Comparison of ENCODE assay signal across 1 cellular context in the genomic region with DNA sequence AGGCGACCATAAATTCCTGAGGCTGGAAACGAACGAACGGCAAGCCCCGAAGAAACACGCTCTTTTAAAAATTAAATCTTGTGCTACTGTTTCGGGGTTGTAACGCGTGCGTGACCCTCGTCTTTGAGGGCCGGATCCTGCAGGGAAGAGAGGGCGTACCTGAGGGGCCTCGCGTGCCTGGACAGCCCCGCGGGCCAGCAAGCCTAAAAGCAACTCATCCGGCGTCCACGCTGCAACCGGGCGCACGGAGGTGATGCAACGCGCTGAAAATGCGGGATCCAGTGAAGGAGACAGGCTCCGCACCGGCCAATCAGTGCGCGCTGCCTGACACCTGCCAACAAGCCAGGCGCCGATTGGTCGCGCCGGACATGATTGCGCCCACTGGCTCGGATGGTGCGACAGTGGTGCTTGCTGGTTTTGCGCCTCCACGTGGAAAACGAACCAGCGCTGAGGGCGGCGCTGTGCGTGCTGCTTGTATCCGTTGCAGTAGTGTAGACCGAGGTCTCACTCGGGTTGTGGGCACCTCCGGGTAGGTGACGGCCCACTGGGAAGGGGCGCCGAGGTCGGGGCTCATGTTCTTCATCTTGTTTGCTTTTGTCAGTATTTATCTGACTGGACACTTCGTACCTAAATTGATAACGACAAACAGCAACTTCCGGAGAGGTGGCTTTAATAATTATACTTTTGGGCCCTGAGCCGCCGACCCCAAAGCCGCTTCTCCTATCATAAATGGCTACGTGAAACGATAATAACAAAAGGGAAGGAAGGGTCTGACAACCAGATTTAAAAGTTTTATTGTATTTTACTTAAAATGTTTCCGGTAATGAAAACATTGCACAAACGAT.
TF ChIP-seq lines count a peak whose summit lies in the region.

A gene (minus strand): TSS at position 246 of the 845 bp plus-strand sequence. CDS start 4,278 bp downstream, outside the sequence.

TF ChIP-seq in HEK293, 187 proteins besides CTCF, POLR2A, EP300 and RAD21 (continued from another document and continues in another):
- TF ChIP-seq, protein P1, sequence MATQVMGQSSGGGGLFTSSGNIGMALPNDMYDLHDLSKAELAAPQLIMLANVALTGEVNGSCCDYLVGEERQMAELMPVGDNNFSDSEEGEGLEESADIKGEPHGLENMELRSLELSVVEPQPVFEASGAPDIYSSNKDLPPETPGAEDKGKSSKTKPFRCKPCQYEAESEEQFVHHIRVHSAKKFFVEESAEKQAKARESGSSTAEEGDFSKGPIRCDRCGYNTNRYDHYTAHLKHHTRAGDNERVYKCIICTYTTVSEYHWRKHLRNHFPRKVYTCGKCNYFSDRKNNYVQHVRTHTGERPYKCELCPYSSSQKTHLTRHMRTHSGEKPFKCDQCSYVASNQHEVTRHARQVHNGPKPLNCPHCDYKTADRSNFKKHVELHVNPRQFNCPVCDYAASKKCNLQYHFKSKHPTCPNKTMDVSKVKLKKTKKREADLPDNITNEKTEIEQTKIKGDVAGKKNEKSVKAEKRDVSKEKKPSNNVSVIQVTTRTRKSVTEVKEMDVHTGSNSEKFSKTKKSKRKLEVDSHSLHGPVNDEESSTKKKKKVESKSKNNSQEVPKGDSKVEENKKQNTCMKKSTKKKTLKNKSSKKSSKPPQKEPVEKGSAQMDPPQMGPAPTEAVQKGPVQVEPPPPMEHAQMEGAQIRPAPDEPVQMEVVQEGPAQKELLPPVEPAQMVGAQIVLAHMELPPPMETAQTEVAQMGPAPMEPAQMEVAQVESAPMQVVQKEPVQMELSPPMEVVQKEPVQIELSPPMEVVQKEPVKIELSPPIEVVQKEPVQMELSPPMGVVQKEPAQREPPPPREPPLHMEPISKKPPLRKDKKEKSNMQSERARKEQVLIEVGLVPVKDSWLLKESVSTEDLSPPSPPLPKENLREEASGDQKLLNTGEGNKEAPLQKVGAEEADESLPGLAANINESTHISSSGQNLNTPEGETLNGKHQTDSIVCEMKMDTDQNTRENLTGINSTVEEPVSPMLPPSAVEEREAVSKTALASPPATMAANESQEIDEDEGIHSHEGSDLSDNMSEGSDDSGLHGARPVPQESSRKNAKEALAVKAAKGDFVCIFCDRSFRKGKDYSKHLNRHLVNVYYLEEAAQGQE (tag by site-specific recombination; IDR thresholded peaks at IDR 0.05) = no peak; the same call in 1 of the 2 replicates
- TF ChIP-seq, protein P2, sequence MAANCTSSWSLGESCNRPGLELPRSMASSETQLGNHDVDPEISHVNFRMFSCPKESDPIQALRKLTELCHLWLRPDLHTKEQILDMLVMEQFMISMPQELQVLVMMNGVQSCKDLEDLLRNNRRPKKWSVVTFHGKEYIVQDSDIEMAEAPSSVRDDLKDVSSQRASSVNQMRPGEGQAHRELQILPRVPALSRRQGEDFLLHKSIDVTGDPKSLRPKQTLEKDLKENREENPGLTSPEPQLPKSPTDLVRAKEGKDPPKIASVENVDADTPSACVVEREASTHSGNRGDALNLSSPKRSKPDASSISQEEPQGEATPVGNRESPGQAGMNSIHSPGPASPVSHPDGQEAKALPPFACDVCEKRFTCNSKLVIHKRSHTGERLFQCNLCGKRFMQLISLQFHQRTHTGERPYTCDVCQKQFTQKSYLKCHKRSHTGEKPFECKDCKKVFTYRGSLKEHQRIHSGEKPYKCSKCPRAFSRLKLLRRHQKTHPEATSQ (tag by site-specific recombination; IDR thresholded peaks at IDR 0.05) = no peak
- TF ChIP-seq ZSCAN23 (tag by site-specific recombination; IDR thresholded peaks at IDR 0.05) (no peak), ZNF221 (tag by site-specific recombination; IDR thresholded peaks at IDR 0.05; ENCODE audit: borderline replicate concordance) (no peak), SCRT1 (tag by site-specific recombination; IDR thresholded peaks at IDR 0.05; ENCODE audit: borderline replicate concordance) (no peak), ZSCAN30 (tag by site-specific recombination; IDR thresholded peaks at IDR 0.05) (no peak), ZNF184 (tag by site-specific recombination; IDR thresholded peaks at IDR 0.05) (no peak), GLI2 (tag by site-specific recombination; IDR thresholded peaks at IDR 0.05; ENCODE audit: borderline replicate concordance, low read depth) (no peak), MYNN (tag by site-specific recombination; IDR thresholded peaks at IDR 0.05; ENCODE audit: borderline replicate concordance) (no peak), OVOL3 (tag by site-specific recombination; IDR thresholded peaks at IDR 0.05) (no peak), ZNF366 (tag by site-specific recombination; conservative IDR thresholded peaks at IDR 0.05) (peak; percentile 80), ZBTB1 (tag by site-specific recombination; IDR thresholded peaks at IDR 0.05) (no peak), ZNF311 (tag by site-specific recombination; IDR thresholded peaks at IDR 0.05; ENCODE audit: borderline replicate concordance) (no peak), ZFP3 (tag by site-specific recombination; IDR thresholded peaks at IDR 0.05; ENCODE audit: low read depth) (no peak), ZNF202 (tag by site-specific recombination; IDR thresholded peaks at IDR 0.05; ENCODE audit: borderline replicate concordance) (no peak), SCRT2 (tag by site-specific recombination; IDR thresholded peaks at IDR 0.05) (no peak), ZNF548 (tag by site-specific recombination; IDR thresholded peaks at IDR 0.05) (no peak), ZNF155 (tag by site-specific recombination; IDR thresholded peaks at IDR 0.05) (no peak), ZNF10 (tag by site-specific recombination; IDR thresholded peaks at IDR 0.05) (no peak), BCL11A (tag by site-specific recombination; IDR thresholded peaks at IDR 0.05; ENCODE audit: low read depth) (no peak), SALL2 (tag by site-specific recombination; IDR thresholded peaks at IDR 0.05; ENCODE audit: borderline replicate concordance) (no peak), ZNF544 (tag by site-specific recombination; IDR thresholded peaks at IDR 0.05) (no peak), KLF16 (tag by site-specific recombination; IDR thresholded peaks at IDR 0.05) (peak; percentile 65; the same call in 1 of the 2 replicates), ZNF555 (tag by site-specific recombination; conservative IDR thresholded peaks at IDR 0.05) (no peak), ZNF560 (tag by site-specific recombination; IDR thresholded peaks at IDR 0.05; ENCODE audit: borderline replicate concordance) (no peak), ZNF837 (tag by site-specific recombination; IDR thresholded peaks at IDR 0.05) (no peak), TRIM28 (IDR thresholded peaks at IDR 0.05; ENCODE audit: borderline replicate concordance, low read length) (peak; percentile 95), ZNF658 (tag by site-specific recombination; IDR thresholded peaks at IDR 0.05) (no peak), ZNF48 (tag by site-specific recombination; IDR thresholded peaks at IDR 0.05) (no peak)
- TF ChIP-seq, protein P3, sequence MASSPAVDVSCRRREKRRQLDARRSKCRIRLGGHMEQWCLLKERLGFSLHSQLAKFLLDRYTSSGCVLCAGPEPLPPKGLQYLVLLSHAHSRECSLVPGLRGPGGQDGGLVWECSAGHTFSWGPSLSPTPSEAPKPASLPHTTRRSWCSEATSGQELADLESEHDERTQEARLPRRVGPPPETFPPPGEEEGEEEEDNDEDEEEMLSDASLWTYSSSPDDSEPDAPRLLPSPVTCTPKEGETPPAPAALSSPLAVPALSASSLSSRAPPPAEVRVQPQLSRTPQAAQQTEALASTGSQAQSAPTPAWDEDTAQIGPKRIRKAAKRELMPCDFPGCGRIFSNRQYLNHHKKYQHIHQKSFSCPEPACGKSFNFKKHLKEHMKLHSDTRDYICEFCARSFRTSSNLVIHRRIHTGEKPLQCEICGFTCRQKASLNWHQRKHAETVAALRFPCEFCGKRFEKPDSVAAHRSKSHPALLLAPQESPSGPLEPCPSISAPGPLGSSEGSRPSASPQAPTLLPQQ (tag by site-specific recombination; IDR thresholded peaks at IDR 0.05) = peak; percentile 74
- TF ChIP-seq, protein P4, sequence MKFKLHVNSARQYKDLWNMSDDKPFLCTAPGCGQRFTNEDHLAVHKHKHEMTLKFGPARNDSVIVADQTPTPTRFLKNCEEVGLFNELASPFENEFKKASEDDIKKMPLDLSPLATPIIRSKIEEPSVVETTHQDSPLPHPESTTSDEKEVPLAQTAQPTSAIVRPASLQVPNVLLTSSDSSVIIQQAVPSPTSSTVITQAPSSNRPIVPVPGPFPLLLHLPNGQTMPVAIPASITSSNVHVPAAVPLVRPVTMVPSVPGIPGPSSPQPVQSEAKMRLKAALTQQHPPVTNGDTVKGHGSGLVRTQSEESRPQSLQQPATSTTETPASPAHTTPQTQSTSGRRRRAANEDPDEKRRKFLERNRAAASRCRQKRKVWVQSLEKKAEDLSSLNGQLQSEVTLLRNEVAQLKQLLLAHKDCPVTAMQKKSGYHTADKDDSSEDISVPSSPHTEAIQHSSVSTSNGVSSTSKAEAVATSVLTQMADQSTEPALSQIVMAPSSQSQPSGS (tag by site-specific recombination; IDR thresholded peaks at IDR 0.05; ENCODE audit: low read depth) = peak; percentile 55; the same call in 1 of the 2 replicates
- TF ChIP-seq, protein P5, sequence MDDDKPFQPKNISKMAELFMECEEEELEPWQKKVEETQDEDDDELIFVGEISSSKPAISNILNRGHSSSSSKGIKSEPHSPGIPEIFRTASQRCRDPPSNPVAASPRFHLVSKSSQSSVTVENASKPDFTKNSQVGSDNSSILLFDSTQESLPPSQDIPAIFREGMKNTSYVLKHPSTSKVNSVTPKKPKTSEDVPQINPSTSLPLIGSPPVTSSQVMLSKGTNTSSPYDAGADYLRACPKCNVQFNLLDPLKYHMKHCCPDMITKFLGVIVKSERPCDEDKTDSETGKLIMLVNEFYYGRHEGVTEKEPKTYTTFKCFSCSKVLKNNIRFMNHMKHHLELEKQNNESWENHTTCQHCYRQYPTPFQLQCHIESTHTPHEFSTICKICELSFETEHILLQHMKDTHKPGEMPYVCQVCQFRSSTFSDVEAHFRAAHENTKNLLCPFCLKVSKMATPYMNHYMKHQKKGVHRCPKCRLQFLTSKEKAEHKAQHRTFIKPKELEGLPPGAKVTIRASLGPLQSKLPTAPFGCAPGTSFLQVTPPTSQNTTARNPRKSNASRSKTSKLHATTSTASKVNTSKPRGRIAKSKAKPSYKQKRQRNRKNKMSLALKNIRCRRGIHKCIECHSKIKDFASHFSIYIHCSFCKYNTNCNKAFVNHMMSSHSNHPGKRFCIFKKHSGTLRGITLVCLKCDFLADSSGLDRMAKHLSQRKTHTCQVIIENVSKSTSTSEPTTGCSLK (tag by site-specific recombination; IDR thresholded peaks at IDR 0.05) = no peak
- TF ChIP-seq, protein P6, sequence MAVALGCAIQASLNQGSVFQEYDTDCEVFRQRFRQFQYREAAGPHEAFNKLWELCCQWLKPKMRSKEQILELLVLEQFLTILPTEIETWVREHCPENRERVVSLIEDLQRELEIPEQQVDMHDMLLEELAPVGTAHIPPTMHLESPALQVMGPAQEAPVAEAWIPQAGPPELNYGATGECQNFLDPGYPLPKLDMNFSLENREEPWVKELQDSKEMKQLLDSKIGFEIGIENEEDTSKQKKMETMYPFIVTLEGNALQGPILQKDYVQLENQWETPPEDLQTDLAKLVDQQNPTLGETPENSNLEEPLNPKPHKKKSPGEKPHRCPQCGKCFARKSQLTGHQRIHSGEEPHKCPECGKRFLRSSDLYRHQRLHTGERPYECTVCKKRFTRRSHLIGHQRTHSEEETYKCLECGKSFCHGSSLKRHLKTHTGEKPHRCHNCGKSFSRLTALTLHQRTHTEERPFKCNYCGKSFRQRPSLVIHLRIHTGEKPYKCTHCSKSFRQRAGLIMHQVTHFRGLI (tag by site-specific recombination; IDR thresholded peaks at IDR 0.05) = no peak
- TF ChIP-seq, protein P7, sequence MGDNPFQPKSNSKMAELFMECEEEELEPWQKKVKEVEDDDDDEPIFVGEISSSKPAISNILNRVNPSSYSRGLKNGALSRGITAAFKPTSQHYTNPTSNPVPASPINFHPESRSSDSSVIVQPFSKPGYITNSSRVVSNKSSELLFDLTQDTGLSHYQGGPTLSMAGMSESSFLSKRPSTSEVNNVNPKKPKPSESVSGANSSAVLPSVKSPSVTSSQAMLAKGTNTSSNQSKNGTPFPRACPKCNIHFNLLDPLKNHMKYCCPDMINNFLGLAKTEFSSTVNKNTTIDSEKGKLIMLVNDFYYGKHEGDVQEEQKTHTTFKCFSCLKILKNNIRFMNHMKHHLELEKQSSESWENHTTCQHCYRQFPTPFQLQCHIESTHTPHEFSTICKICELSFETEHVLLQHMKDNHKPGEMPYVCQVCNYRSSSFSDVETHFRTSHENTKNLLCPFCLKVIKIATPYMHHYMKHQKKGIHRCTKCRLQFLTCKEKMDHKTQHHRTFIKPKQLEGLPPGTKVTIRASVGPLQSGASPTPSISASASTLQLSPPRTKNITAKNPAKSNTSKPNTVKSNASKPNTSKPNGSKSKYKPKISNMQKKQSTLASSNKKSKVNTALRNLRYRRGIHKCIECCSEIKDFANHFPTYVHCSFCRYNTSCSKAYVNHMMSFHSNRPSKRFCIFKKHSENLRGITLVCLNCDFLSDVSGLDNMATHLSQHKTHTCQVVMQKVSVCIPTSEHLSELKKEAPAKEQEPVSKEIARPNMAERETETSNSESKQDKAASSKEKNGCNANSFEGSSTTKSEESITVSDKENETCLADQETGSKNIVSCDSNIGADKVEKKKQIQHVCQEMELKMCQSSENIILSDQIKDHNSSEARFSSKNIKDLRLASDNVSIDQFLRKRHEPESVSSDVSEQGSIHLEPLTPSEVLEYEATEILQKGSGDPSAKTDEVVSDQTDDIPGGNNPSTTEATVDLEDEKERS (tag by site-specific recombination; IDR thresholded peaks at IDR 0.05) = no peak
- TF ChIP-seq, protein P8, sequence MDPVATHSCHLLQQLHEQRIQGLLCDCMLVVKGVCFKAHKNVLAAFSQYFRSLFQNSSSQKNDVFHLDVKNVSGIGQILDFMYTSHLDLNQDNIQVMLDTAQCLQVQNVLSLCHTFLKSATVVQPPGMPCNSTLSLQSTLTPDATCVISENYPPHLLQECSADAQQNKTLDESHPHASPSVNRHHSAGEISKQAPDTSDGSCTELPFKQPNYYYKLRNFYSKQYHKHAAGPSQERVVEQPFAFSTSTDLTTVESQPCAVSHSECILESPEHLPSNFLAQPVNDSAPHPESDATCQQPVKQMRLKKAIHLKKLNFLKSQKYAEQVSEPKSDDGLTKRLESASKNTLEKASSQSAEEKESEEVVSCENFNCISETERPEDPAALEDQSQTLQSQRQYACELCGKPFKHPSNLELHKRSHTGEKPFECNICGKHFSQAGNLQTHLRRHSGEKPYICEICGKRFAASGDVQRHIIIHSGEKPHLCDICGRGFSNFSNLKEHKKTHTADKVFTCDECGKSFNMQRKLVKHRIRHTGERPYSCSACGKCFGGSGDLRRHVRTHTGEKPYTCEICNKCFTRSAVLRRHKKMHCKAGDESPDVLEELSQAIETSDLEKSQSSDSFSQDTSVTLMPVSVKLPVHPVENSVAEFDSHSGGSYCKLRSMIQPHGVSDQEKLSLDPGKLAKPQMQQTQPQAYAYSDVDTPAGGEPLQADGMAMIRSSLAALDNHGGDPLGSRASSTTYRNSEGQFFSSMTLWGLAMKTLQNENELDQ (tag by site-specific recombination; IDR thresholded peaks at IDR 0.05; ENCODE audit: low read depth) = no peak
- TF ChIP-seq, protein P9, sequence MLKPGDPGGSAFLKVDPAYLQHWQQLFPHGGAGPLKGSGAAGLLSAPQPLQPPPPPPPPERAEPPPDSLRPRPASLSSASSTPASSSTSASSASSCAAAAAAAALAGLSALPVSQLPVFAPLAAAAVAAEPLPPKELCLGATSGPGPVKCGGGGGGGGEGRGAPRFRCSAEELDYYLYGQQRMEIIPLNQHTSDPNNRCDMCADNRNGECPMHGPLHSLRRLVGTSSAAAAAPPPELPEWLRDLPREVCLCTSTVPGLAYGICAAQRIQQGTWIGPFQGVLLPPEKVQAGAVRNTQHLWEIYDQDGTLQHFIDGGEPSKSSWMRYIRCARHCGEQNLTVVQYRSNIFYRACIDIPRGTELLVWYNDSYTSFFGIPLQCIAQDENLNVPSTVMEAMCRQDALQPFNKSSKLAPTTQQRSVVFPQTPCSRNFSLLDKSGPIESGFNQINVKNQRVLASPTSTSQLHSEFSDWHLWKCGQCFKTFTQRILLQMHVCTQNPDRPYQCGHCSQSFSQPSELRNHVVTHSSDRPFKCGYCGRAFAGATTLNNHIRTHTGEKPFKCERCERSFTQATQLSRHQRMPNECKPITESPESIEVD (tag by site-specific recombination; IDR thresholded peaks at IDR 0.05) = no peak
